32 cellular contexts compared by ENCODE assay signal in the genomic region with DNA sequence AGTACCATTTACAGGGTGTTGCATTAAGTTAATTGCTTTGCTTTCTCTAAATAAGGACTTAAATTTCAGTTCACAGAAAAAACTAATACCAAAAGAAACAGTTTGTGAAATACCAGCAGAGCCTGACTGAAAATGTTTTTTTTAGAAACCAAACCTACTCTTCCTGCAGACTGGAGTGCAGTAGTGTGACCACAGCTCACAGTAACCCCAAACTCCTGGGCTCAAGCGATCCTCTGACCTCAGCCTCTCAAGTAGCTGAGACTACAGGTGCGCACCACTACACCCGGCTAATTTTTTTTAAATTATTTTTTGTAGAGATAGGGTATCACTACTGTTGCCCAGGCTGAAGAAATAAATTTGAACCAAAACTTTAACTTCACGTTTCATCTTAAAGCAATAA.
"Had no signal": no experiment of that assay in that cellular context is flagged by ENCODE, and none has a peak within 500 bp of the region (broad histone marks: within the 10 kb centered on the region; RNA-seq: fewer than 3 reads in every experiment).

No MANE protein-coding gene starts in this region.

- H3K9ac ChIP-seq: KMS-11 had no signal

- ATAC-seq: activated CD8-positive, alpha-beta memory T cell treated with anti-CD3 and anti-CD28 coated beads, Interleukin-2, amount 10 ng/mL, durations not matched to agents 7 days and 5 days; activated naive CD8-positive, alpha-beta T cell treated with anti-CD3 and anti-CD28 coated beads, Interleukin-2, amount 50 U/mL, for 24 hours had no signal

- DNase-seq: activated CD4-positive, alpha-beta memory T cell treated with anti-CD3 and anti-CD28 coated beads, Interleukin-2, amount 10 ng/mL, durations not matched to agents 7 days and 5 days; activated CD4-positive, alpha-beta T cell treated with anti-CD3 and anti-CD28 coated beads for 1 hour; activated CD4-positive, alpha-beta T cell treated with anti-CD3 and anti-CD28 coated beads for 48 hours; activated CD4-positive, CD25-positive, alpha-beta regulatory T cell; activated CD8-positive, alpha-beta memory T cell treated with anti-CD3 and anti-CD28 coated beads for 24 hours; activated CD8-positive, alpha-beta memory T cell treated with anti-CD3 and anti-CD28 coated beads, Interleukin-2, amount 10 ng/mL, durations not matched to agents 7 days and 5 days; activated CD8-positive, alpha-beta memory T cell treated with anti-CD3 and anti-CD28 coated beads, Interleukin-2, amount 50 U/mL, for 48 hours; activated effector memory CD4-positive, alpha-beta T cell treated with Interleukin-2 at 50 U/mL for 16 hours; activated naive CD4-positive, alpha-beta T cell treated with anti-CD3 and anti-CD28 coated beads, Interleukin-2, amount 10 ng/mL, durations not matched to agents 7 days and 5 days; activated naive CD8-positive, alpha-beta T cell treated with anti-CD3 and anti-CD28 coated beads, Interleukin-2, amount 50 U/mL, for 24 hours; activated T-cell treated with anti-CD3 and anti-CD28 coated beads, Interleukin-2, amount 50 U/mL, for 48 hours; anterior cingulate cortex; caudate nucleus; MM.1S; MV-4-11; NCI-H1092; NCI-H1436 treated with DMSO at 0.1 percent for 48 hours; NCI-H1694 treated with DMSO at 0.1 percent for 48 hours; NCI-H2029; NCI-H510A; NCI-H526; NCI-H748 treated with DMSO at 0.1 percent for 48 hours; Right ventricle myocardium superior; SW 1271; T-helper 1 cell; T-helper 2 cell; T-helper 9 cell had no signal

- H3K36me3 Mint-ChIP-seq: activated CD8-positive, alpha-beta memory T cell treated with anti-CD3 and anti-CD28 coated beads, Interleukin-2, amount 10 ng/mL, durations not matched to agents 7 days and 5 days; activated naive CD4-positive, alpha-beta T cell treated with anti-CD3 and anti-CD28 coated beads, Interleukin-2, amount 10 ng/mL, durations not matched to agents 7 days and 5 days; activated naive CD8-positive, alpha-beta T cell; brain had no signal

- H3K4me1 Mint-ChIP-seq: activated CD4-positive, alpha-beta memory T cell treated with anti-CD3 and anti-CD28 coated beads, Interleukin-2, amount 10 ng/mL, durations not matched to agents 7 days and 5 days; activated CD8-positive, alpha-beta memory T cell treated with anti-CD3 and anti-CD28 coated beads, Interleukin-2, amount 10 ng/mL, durations not matched to agents 7 days and 5 days; activated naive CD4-positive, alpha-beta T cell treated with anti-CD3 and anti-CD28 coated beads, Interleukin-2, amount 10 ng/mL, durations not matched to agents 7 days and 5 days; activated naive CD8-positive, alpha-beta T cell treated with anti-CD3 and anti-CD28 coated beads, Interleukin-2, amount 50 U/mL, for 24 hours had no signal

- H3K27ac ChIP-seq: KMS-11, VCaP had no signal

- FAIRE-seq: bronchial epithelial cell had no signal

- H3K27me3 Mint-ChIP-seq: activated naive CD4-positive, alpha-beta T cell treated with anti-CD3 and anti-CD28 coated beads, Interleukin-2, amount 10 ng/mL, durations not matched to agents 7 days and 5 days; activated naive CD8-positive, alpha-beta T cell treated with anti-CD3 and anti-CD28 coated beads, Interleukin-2, amount 50 U/mL, for 24 hours had no signal

- H3K4me3 Mint-ChIP-seq: activated CD4-positive, alpha-beta memory T cell treated with anti-CD3 and anti-CD28 coated beads, Interleukin-2, amount 10 ng/mL, durations not matched to agents 7 days and 5 days; activated CD8-positive, alpha-beta memory T cell treated with anti-CD3 and anti-CD28 coated beads, Interleukin-2, amount 10 ng/mL, durations not matched to agents 7 days and 5 days; activated naive CD4-positive, alpha-beta T cell treated with anti-CD3 and anti-CD28 coated beads, Interleukin-2, amount 10 ng/mL, durations not matched to agents 7 days and 5 days; activated naive CD8-positive, alpha-beta T cell; activated naive CD8-positive, alpha-beta T cell treated with anti-CD3 and anti-CD28 coated beads, Interleukin-2, amount 50 U/mL, for 24 hours; brain had no signal

- H3K4me2 ChIP-seq: KMS-11 had no signal

- H3K27ac Mint-ChIP-seq: activated CD4-positive, alpha-beta memory T cell treated with anti-CD3 and anti-CD28 coated beads, Interleukin-2, amount 10 ng/mL, durations not matched to agents 7 days and 5 days; activated CD8-positive, alpha-beta memory T cell treated with anti-CD3 and anti-CD28 coated beads, Interleukin-2, amount 10 ng/mL, durations not matched to agents 7 days and 5 days; activated naive CD4-positive, alpha-beta T cell treated with anti-CD3 and anti-CD28 coated beads, Interleukin-2, amount 10 ng/mL, durations not matched to agents 7 days and 5 days; activated naive CD8-positive, alpha-beta T cell; activated naive CD8-positive, alpha-beta T cell treated with anti-CD3 and anti-CD28 coated beads, Interleukin-2, amount 50 U/mL, for 24 hours had no signal

- H3K9me3 Mint-ChIP-seq: activated CD4-positive, alpha-beta memory T cell treated with anti-CD3 and anti-CD28 coated beads, Interleukin-2, amount 10 ng/mL, durations not matched to agents 7 days and 5 days; activated naive CD4-positive, alpha-beta T cell treated with anti-CD3 and anti-CD28 coated beads, Interleukin-2, amount 10 ng/mL, durations not matched to agents 7 days and 5 days; activated naive CD8-positive, alpha-beta T cell treated with anti-CD3 and anti-CD28 coated beads, Interleukin-2, amount 50 U/mL, for 24 hours had no signal
